ENCODE assay signal across 13 cellular contexts in genomic region chr1:19949016-19949415, GRCh38. TPM values are rescaled to one million over a fixed set of nuclear protein-coding genes. Genes with fewer than 3 reads are reported as not detected.
DNase-seq lines count a peak whose midpoint lies in the region; ATAC-seq, FAIRE-seq and TF ChIP-seq lines count a peak whose summit lies in the region.
"Had no signal": no experiment of that assay in that cellular context is flagged by ENCODE, and none has a peak within 500 bp of the region (broad histone marks: within the 10 kb centered on the region; RNA-seq: fewer than 3 reads in every experiment).

No MANE protein-coding gene starts in this region.

- dilution Hi-C loops in keratinocyte (cut with MboI; ENCODE audit: extremely low pct_ligation_motif_present, low sequenced_read_pairs), result no loop called here

- no peaks in the 10 kb centered on the region for H3K36me3 ChIP-seq in brain microvascular endothelial cell (replicated peaks)
- H3K36me3 ChIP-seq in keratinocyte (ENCODE audit: control insufficient read depth in 2 of 2, extremely low read depth in 1 of 2, insufficient read depth in 2 of 2, low read length in 2 of 2), result no peaks in the 10 kb centered on the region

- no peaks in the 10 kb centered on the region for H3K9me3 ChIP-seq in keratinocyte (ENCODE audit: control insufficient read depth, low read depth, low read length)

- H3K9me1 ChIP-seq in keratinocyte (ENCODE audit: control insufficient read depth, extremely low read depth, insufficient read depth, low read length), result no peaks in the 10 kb centered on the region

- peak overlapping the region; percentile 74 for H2AFZ ChIP-seq in keratinocyte (ENCODE audit: control insufficient read depth, low read length)

- no peaks in the 10 kb centered on the region for H3K79me2 ChIP-seq in keratinocyte (ENCODE audit: control insufficient read depth, insufficient read depth, low read length)

- no peak overlapping the region for H3K27ac ChIP-seq in brain microvascular endothelial cell
- no peak overlapping the region for H3K27ac ChIP-seq in keratinocyte (ENCODE audit: control insufficient read depth, insufficient read depth, low read length)

- FAIRE-seq in keratinocyte (lab: Jason Lieb, UNC), result peak; percentile 82
- FAIRE-seq: TTC549 had no signal

- H3K9ac ChIP-seq in keratinocyte (ENCODE audit: control insufficient read depth, extremely low read depth, insufficient read depth, low read length), result no peak overlapping the region

- peaks cover 6% of the 10 kb centered on the region for H3K4me1 ChIP-seq in keratinocyte (ENCODE audit: control insufficient read depth, extremely low read depth, insufficient read depth, low read length)

- no peaks in the 10 kb centered on the region for H4K20me1 ChIP-seq in keratinocyte (ENCODE audit: control insufficient read depth, extremely low read depth, insufficient read depth, low read length)

- H3K27me3 ChIP-seq in brain microvascular endothelial cell (replicated peaks), result no peaks in the 10 kb centered on the region
- no peaks in the 10 kb centered on the region for H3K27me3 ChIP-seq in keratinocyte (ENCODE audit: control insufficient read depth, extremely low read depth, insufficient read depth, low read length)

- no peak for ATAC-seq in HG02981 (IDR thresholded peaks at IDR 0.05; ENCODE audit: unreplicated experiment)
- no peak for ATAC-seq in GM21528 (IDR thresholded peaks at IDR 0.05; ENCODE audit: low FRiP score, unreplicated experiment)
- ATAC-seq: stimulated activated effector memory CD8-positive, alpha-beta T cell treated with anti-CD3 and anti-CD28 coated beads, Interleukin-12 subunit alpha, Interleukin-12 subunit beta, amount 100 ng/mL, for 72 hours had no signal

- DNase-seq in AG10803 (ENCODE audit: low read depth) (peak; percentile 69), HS-5 (ENCODE audit: low read depth) (peak; percentile 60), brain microvascular endothelial cell (peak; percentile 59), keratinocyte (ENCODE audit: low read depth, low spot score) (peak; percentile 63), NCI-H1417 treated with DMSO at 0.1 percent for 48 hours (lab: John Stamatoyannopoulos, UW) (no peak), NCI-H345 treated with DMSO at 0.1 percent for 48 hours (lab: John Stamatoyannopoulos, UW; ENCODE audit: unreplicated experiment) (no peak)
- DNase-seq: hippocampal formation; NCI-H187 treated with DMSO at 0.1 percent for 48 hours; stimulated activated CD4-positive, alpha-beta T cell treated with anti-CD3 and anti-CD28 coated beads, Interleukin-12 subunit alpha, Interleukin-12 subunit beta, amount 100 ng/mL, for 4 hours had no signal

- H3K4me3 ChIP-seq in AG10803 (ENCODE audit: low read length), result no peak overlapping the region
- H3K4me3 ChIP-seq in brain microvascular endothelial cell (ENCODE audit: low read depth, low read length), result no peak overlapping the region
- no peak overlapping the region for H3K4me3 ChIP-seq in keratinocyte (ENCODE audit: control insufficient read depth in 2 of 3, extremely low read depth in 1 of 3, insufficient read depth in 2 of 3, low read depth in 1 of 3, low read length in 3 of 3)

- in situ Hi-C loops in brain microvascular endothelial cell (cut with HindIII; ENCODE audit: low pct_ligation_motif_present, low sequenced_read_pairs), result no loop called here

- TF ChIP-seq CTCF in AG10803 (conservative IDR thresholded peaks at IDR 0.05; ENCODE audit: low read length) (no peak), brain microvascular endothelial cell (IDR thresholded peaks at IDR 0.05; ENCODE audit: low read depth, low read length, missing control alignments) (no peak), keratinocyte (optimal IDR thresholded peaks at IDR 0.05 in 1 of 3, IDR thresholded peaks at IDR 0.05 in 1 of 3, conservative IDR thresholded peaks at IDR 0.05 in 1 of 3; ENCODE audit: extremely low read depth in 1 of 3, insufficient read depth in 2 of 3, low read length in 3 of 3) (no peak)

- no peak overlapping the region for H3K4me2 ChIP-seq in keratinocyte (ENCODE audit: control insufficient read depth, extremely low read depth, insufficient read depth, low read depth, low read length)

RNA-seq across cellular contexts. Expression of gene PLA2G2E, which starts 25.6 kb away (rescaled TPM):
- polyA plus RNA-seq in keratinocyte, result not detected in 3 replicates
- not detected for polyA plus RNA-seq in keratinocyte (2011; ENCODE audit: low read depth)
- not detected in 2 replicates for polyA plus RNA-seq in keratinocyte (2011; cell fraction: cytosol; rRNA removed)
- not detected in 2 replicates for polyA plus RNA-seq in keratinocyte (2011; cell fraction: nucleus; rRNA removed)
- polyA plus RNA-seq in keratinocyte (2012; ENCODE audit: low replicate concordance), result not detected in 2 replicates
- polyA minus RNA-seq in keratinocyte, result not detected in 3 replicates
- not detected for polyA minus RNA-seq in keratinocyte (2011; cell fraction: cytosol; rRNA and poly(A)+ RNA removed)
- polyA minus RNA-seq in keratinocyte (2011; cell fraction: nucleus; rRNA and poly(A)+ RNA removed), result not detected in 2 replicates

RNA-seq across cellular contexts. Expression of gene PLA2G2A, which starts 30.4 kb away (rescaled TPM):
- polyA plus RNA-seq in keratinocyte, result 0.08 TPM in 1 of 3 replicates, not detected in the others
- polyA plus RNA-seq in keratinocyte (2011; ENCODE audit: low read depth), result not detected
- not detected in 2 replicates for polyA plus RNA-seq in keratinocyte (2011; cell fraction: cytosol; rRNA removed)
- polyA plus RNA-seq in keratinocyte (2011; cell fraction: nucleus; rRNA removed), result not detected in 2 replicates
- polyA plus RNA-seq in keratinocyte (2012; ENCODE audit: low replicate concordance), result not detected in 2 replicates
- not detected in 3 replicates for polyA minus RNA-seq in keratinocyte
- polyA minus RNA-seq in keratinocyte (2011; cell fraction: cytosol; rRNA and poly(A)+ RNA removed), result not detected
- not detected in 2 replicates for polyA minus RNA-seq in keratinocyte (2011; cell fraction: nucleus; rRNA and poly(A)+ RNA removed)

Comparison
In these comparisons a context has a peak if more than half of its experiments do, and no peak if none do; other contexts are left out.
1. DNase-seq: peak in AG10803 (single experiment), HS-5 (single experiment), brain microvascular endothelial cell (single experiment) and keratinocyte (single experiment); none in NCI-H1417 treated with DMSO at 0.1 percent for 48 hours (single experiment) and NCI-H345 treated with DMSO at 0.1 percent for 48 hours (single experiment).